22 cellular contexts compared by ENCODE assay signal in the genomic region with DNA sequence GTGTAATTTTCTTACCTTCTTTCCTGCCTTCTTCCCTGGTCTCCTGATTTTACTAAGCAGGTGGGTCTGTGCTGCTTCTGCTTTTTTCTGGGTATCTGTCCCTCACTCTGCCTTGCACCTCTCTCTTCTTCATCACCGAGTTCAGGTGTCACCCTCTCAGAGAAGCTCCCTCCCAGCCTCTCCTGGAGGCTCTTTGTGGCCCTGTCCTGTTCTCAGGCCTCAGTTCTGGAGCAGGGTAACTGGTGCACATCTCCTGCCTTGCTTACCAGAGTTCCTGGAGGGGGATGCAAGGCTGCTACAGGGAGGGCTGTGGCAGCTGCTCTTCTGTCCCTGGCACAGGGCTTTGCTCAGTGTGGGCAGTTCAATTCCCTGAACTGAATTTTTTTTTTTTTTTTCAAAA.
A peak's percentile ranks its signal among the peaks of the same experiment; 100 is the strongest.
DNase-seq lines count a peak whose midpoint lies in the region; ATAC-seq and TF ChIP-seq lines count a peak whose summit lies in the region.
"Had no signal": no experiment of that assay in that cellular context is flagged by ENCODE, and none has a peak within 500 bp of the region (broad histone marks: within the 10 kb centered on the region; RNA-seq: fewer than 3 reads in every experiment).

No MANE protein-coding gene starts in this region.

- H3K27ac ChIP-seq in CD8-positive, alpha-beta T cell (ENCODE audit: low read depth, low read length): no peak overlapping the region
- H3K27ac ChIP-seq: heart left ventricle had no signal

- no peak overlapping the region for H3K4me3 ChIP-seq in BE2C (ENCODE audit: low read depth, low read length)
- no peak overlapping the region for H3K4me3 ChIP-seq in CD8-positive, alpha-beta T cell (ENCODE audit: low read depth, low read length)
- H3K4me3 ChIP-seq: heart left ventricle had no signal

- ATAC-seq in GM18867 (IDR thresholded peaks at IDR 0.05; ENCODE audit: unreplicated experiment) (peak; percentile 58), GM21423 (IDR thresholded peaks at IDR 0.05; ENCODE audit: unreplicated experiment) (peak; percentile 81), HG03139 (IDR thresholded peaks at IDR 0.05; ENCODE audit: unreplicated experiment) (peak; percentile 69)
- no peak for ATAC-seq in CD8-positive, alpha-beta T cell
- ATAC-seq: effector memory CD8-positive, alpha-beta T cell; heart left ventricle; natural killer cell had no signal

- no peaks in the 10 kb centered on the region for H3K9me3 Mint-ChIP-seq in CD8-positive, alpha-beta T cell
- H3K9me3 Mint-ChIP-seq: effector memory CD8-positive, alpha-beta T cell; natural killer cell had no signal

- H3K27ac Mint-ChIP-seq in CD8-positive, alpha-beta T cell: no peak overlapping the region
- H3K27ac Mint-ChIP-seq: effector memory CD8-positive, alpha-beta T cell; natural killer cell had no signal

- intact Hi-C loops in CD8-positive, alpha-beta T cell (cut with DNase I, micrococcal nuclease): no loop called here

- peaks cover 75% of the 10 kb centered on the region for H3K36me3 ChIP-seq in BE2C
- peaks cover 70% of the 10 kb centered on the region for H3K36me3 ChIP-seq in CD8-positive, alpha-beta T cell (ENCODE audit: insufficient read depth, low read length)

- H3K4me1 Mint-ChIP-seq in CD8-positive, alpha-beta T cell (ENCODE audit: low read depth): peaks cover 29% of the 10 kb centered on the region

- POLR2A ChIA-PET in CD8-positive, alpha-beta T cell (lab: Charles Lee): interaction anchor here (0.6 kb wide), 2 partner anchors 25 to 200 kb away, joined by 3 to 4 read pairs; no protein-coding TSS in a partner anchor

- TF ChIP-seq CTCF in BE2C (IDR thresholded peaks at IDR 0.05; ENCODE audit: low read depth, low read length): no peak
- no peak for TF ChIP-seq CTCF in CD8-positive, alpha-beta T cell (IDR thresholded peaks at IDR 0.05)

- no peaks in the 10 kb centered on the region for H3K27me3 Mint-ChIP-seq in CD8-positive, alpha-beta T cell (ENCODE audit: low read depth)
- H3K27me3 Mint-ChIP-seq: effector memory CD8-positive, alpha-beta T cell had no signal

- peak; percentile 27 for DNase-seq in germinal center (ENCODE audit: low spot score)
- DNase-seq in NK-92 (lab: John Stamatoyannopoulos, UW; ENCODE audit: unreplicated experiment): no peak
- DNase-seq in BE2C: no peak
- DNase-seq in CD8-positive, alpha-beta T cell: no peak
- DNase-seq: activated CD8-positive, alpha-beta memory T cell treated with anti-CD3 and anti-CD28 coated beads, Interleukin-2, amount 50 U/mL, for 4 hours; activated gamma-delta T cell treated with Interleukin-2 at 50 U/mL for 16 hours; aorta; Calu3; cerebellar nuclear complex; effector memory CD8-positive, alpha-beta T cell; HCEC 1CT; heart left ventricle; IMR-90; mammary epithelial cell; natural killer cell; NCI-H1930; NCI-H510A treated with DMSO at 0.1 percent for 48 hours; posterior cingulate gyrus; stimulated activated CD4-positive, alpha-beta T cell treated with anti-CD3 and anti-CD28 coated beads, Interleukin-4, amount 100 ng/mL, for 1 hour had no signal

- H3K4me3 Mint-ChIP-seq in CD8-positive, alpha-beta T cell: no peak overlapping the region
- H3K4me3 Mint-ChIP-seq: effector memory CD8-positive, alpha-beta T cell; natural killer cell had no signal

- H3K9me3 ChIP-seq in BE2C: no peaks in the 10 kb centered on the region
- no peaks in the 10 kb centered on the region for H3K9me3 ChIP-seq in CD8-positive, alpha-beta T cell (ENCODE audit: low read length)
- H3K9me3 ChIP-seq: heart left ventricle had no signal

- CTCF ChIA-PET in CD8-positive, alpha-beta T cell (lab: Charles Lee): interaction anchor here (0.8 to 1.8 kb wide), 2 partner anchors 8 to 112 kb away, joined by 3 to 6 read pairs; no protein-coding TSS in a partner anchor

- H3K36me3 Mint-ChIP-seq in CD8-positive, alpha-beta T cell: peaks cover 26% of the 10 kb centered on the region
- H3K36me3 Mint-ChIP-seq: natural killer cell had no signal

- H3K4me1 ChIP-seq in BE2C: no peaks in the 10 kb centered on the region
- no peaks in the 10 kb centered on the region for H3K4me1 ChIP-seq in CD8-positive, alpha-beta T cell (ENCODE audit: insufficient read depth, low read length)

- H3K27me3 ChIP-seq in BE2C: no peaks in the 10 kb centered on the region
- no peaks in the 10 kb centered on the region for H3K27me3 ChIP-seq in CD8-positive, alpha-beta T cell (ENCODE audit: insufficient read depth, low read length)
- H3K27me3 ChIP-seq: heart left ventricle had no signal
